In genomic region chr7:116249969-116250553, GRCh38 we compare ENCODE assay signal across 8 cellular contexts. TPM values are rescaled to one million over a fixed set of nuclear protein-coding genes. Genes with fewer than 3 reads are reported as not detected.
DNase-seq lines count a peak whose midpoint lies in the region; ATAC-seq and TF ChIP-seq lines count a peak whose summit lies in the region.

No MANE protein-coding gene starts in this region.

- H3K36me3 Mint-ChIP-seq in activated naive CD8-positive, alpha-beta T cell treated with anti-CD3 and anti-CD28 coated beads, Interleukin-2, amount 10 ng/mL, durations not matched to agents 7 days and 5 days, result peaks cover 40% of the 10 kb centered on the region

- DNase-seq in heart left ventricle, result no peak
- DNase-seq in cardiac septum (ENCODE audit: low spot score), result no peak
- peak; percentile 24 to 32 for DNase-seq in HL-60 (ENCODE audit: low read depth in 1 of 2, low spot score in 1 of 2)
- DNase-seq in activated naive CD8-positive, alpha-beta T cell treated with anti-CD3 and anti-CD28 coated beads, Interleukin-2, amount 10 ng/mL, durations not matched to agents 7 days and 5 days, result no peak
- no peak for DNase-seq in left lung
- DNase-seq in tibial artery, result no peak

- peaks cover 4% of the 10 kb centered on the region for H3K9me3 Mint-ChIP-seq in activated naive CD8-positive, alpha-beta T cell treated with anti-CD3 and anti-CD28 coated beads, Interleukin-2, amount 10 ng/mL, durations not matched to agents 7 days and 5 days

- intact Hi-C loops in heart left ventricle (cut with DNase I) (loop anchor here in 3 of 10 donors (2.0 to 10.0 kb wide), 3 partner anchors 19 to 275 kb away; partner anchors contain the start of gene CAV1 (in 1 of the 3)), cardiac septum (cut with DNase I) (no loop called here), left lung (cut with DNase I) (loop anchor here in 1 of 2 donors (10.0 kb wide), 2 partner anchors 275 to 565 kb away; partner anchors contain the start of gene CAV1), tibial artery (cut with DNase I; ENCODE audit: low total_unique reads) (loop anchor here (5.0 kb wide), 1 partner anchor 562 kb away; no protein-coding TSS in a partner anchor)

- TF ChIP-seq CTCF in heart left ventricle (IDR thresholded peaks at IDR 0.05) (peak; percentile 7 to 46 (median 20)), HL-60 (IDR thresholded peaks at IDR 0.05; ENCODE audit: insufficient read depth, low read length) (peak; percentile 7), left lung (IDR thresholded peaks at IDR 0.05) (peak; percentile 18 to 39), tibial artery (IDR thresholded peaks at IDR 0.05) (peak in 1 of 2 experiments; percentile 18)

- TF ChIP-seq POLR2A in heart left ventricle (IDR thresholded peaks at IDR 0.05), result no peak

- H3K27me3 Mint-ChIP-seq in activated naive CD8-positive, alpha-beta T cell treated with anti-CD3 and anti-CD28 coated beads, Interleukin-2, amount 10 ng/mL, durations not matched to agents 7 days and 5 days, result no peaks in the 10 kb centered on the region

- no peaks in the 10 kb centered on the region for H3K27me3 ChIP-seq in heart left ventricle
- H3K27me3 ChIP-seq in HL-60 (ENCODE audit: insufficient read depth, poor library complexity, severe bottlenecking), result no peaks in the 10 kb centered on the region
- no peaks in the 10 kb centered on the region for H3K27me3 ChIP-seq in left lung
- no peaks in the 10 kb centered on the region for H3K27me3 ChIP-seq in tibial artery

- H3K27ac ChIP-seq in heart left ventricle, result peak overlapping the region in 1 of 12 donors; percentile 32
- no peak overlapping the region for H3K27ac ChIP-seq in HL-60 (replicated peaks)
- no peak overlapping the region for H3K27ac ChIP-seq in left lung
- H3K27ac ChIP-seq in tibial artery, result no peak overlapping the region

- POLR2A ChIA-PET in activated naive CD8-positive, alpha-beta T cell treated with anti-CD3 and anti-CD28 coated beads, Interleukin-2, amount 10 ng/mL, durations not matched to agents 7 days and 5 days (lab: Charles Lee), result no interaction called here

- H3K27ac Mint-ChIP-seq in activated naive CD8-positive, alpha-beta T cell treated with anti-CD3 and anti-CD28 coated beads, Interleukin-2, amount 10 ng/mL, durations not matched to agents 7 days and 5 days, result peak overlapping the region; percentile 66

- H3K4me3 ChIP-seq in heart left ventricle (no peak overlapping the region), HL-60 (replicated peaks; ENCODE audit: insufficient read depth, low read length) (no peak overlapping the region), left lung (no peak overlapping the region), tibial artery (no peak overlapping the region)

- ATAC-seq in heart left ventricle, result peak in 3 of 4 donors; percentile 24 to 51 (median 26)
- no peak for ATAC-seq in activated naive CD8-positive, alpha-beta T cell treated with anti-CD3 and anti-CD28 coated beads, Interleukin-2, amount 10 ng/mL, durations not matched to agents 7 days and 5 days (ENCODE audit: low read depth)
- peak; percentile 66 for ATAC-seq in left lung
- no peak for ATAC-seq in GM21360 (IDR thresholded peaks at IDR 0.05; ENCODE audit: unreplicated experiment)
- ATAC-seq in HG02885 (IDR thresholded peaks at IDR 0.05; ENCODE audit: poor library complexity, unreplicated experiment), result no peak

- H3K9me3 ChIP-seq in heart left ventricle, result peaks cover 0 to 1% (median 0%) of the 10 kb centered on the region in 12 donors
- no peaks in the 10 kb centered on the region for H3K9me3 ChIP-seq in left lung
- no peaks in the 10 kb centered on the region for H3K9me3 ChIP-seq in tibial artery

- 89 to 93% (median 92%) methylated on average over 3 of the region's 3 CpGs for WGBS in heart left ventricle, 4 donors

- peaks cover 0 to 61% (median 30%) of the 10 kb centered on the region in 9 donors for H3K36me3 ChIP-seq in heart left ventricle
- H3K36me3 ChIP-seq in left lung, result peaks cover 0 to 67% of the 10 kb centered on the region in 2 donors
- peaks cover 38 to 51% (median 43%) of the 10 kb centered on the region in 3 donors for H3K36me3 ChIP-seq in tibial artery

- H3K4me1 ChIP-seq in heart left ventricle (peaks cover 0 to 2% (median 0%) of the 10 kb centered on the region in 12 donors), left lung (no peaks in the 10 kb centered on the region), tibial artery (peaks cover 0 to 13% (median 3%) of the 10 kb centered on the region in 4 donors)

- H3K4me3 Mint-ChIP-seq in activated naive CD8-positive, alpha-beta T cell treated with anti-CD3 and anti-CD28 coated beads, Interleukin-2, amount 10 ng/mL, durations not matched to agents 7 days and 5 days, result no peak overlapping the region

- H3K4me1 Mint-ChIP-seq in activated naive CD8-positive, alpha-beta T cell treated with anti-CD3 and anti-CD28 coated beads, Interleukin-2, amount 10 ng/mL, durations not matched to agents 7 days and 5 days, result peaks cover 16% of the 10 kb centered on the region

RNA-seq across cellular contexts. Expression of gene TES, which starts 39.7 kb away (rescaled TPM):
- total RNA-seq in heart left ventricle (10 to 100 TPM; 15.6 to 42.2 (median 22.8) TPM), cardiac septum (15.8 TPM), left lung (100 to 1,000 TPM in 1 of 2 donors, 10 to 100 TPM in 1; 86.9 to 113 TPM)
- polyA plus RNA-seq in heart left ventricle, result 10 to 100 TPM; 10.3 to 66.9 TPM
- 100 to 1,000 TPM; 119 to 121 TPM for total RNA-seq in activated naive CD8-positive, alpha-beta T cell treated with anti-CD3 and anti-CD28 coated beads, Interleukin-2, amount 10 ng/mL, durations not matched to agents 7 days and 5 days

Comparison
In these comparisons a context has a peak if more than half of its experiments do, and no peak if none do; other contexts are left out.
1. ATAC-seq: peak in heart left ventricle (3 of 4) and left lung (single experiment); none in activated naive CD8-positive, alpha-beta T cell treated with anti-CD3 and anti-CD28 coated beads, Interleukin-2, amount 10 ng/mL, durations not matched to agents 7 days and 5 days (single experiment), GM21360 (single experiment) and HG02885 (single experiment).
2. DNase-seq: peak in HL-60 (2 of 2); none in heart left ventricle (0 of 5), cardiac septum (single experiment), activated naive CD8-positive, alpha-beta T cell treated with anti-CD3 and anti-CD28 coated beads, Interleukin-2, amount 10 ng/mL, durations not matched to agents 7 days and 5 days (single experiment), left lung (0 of 2) and tibial artery (0 of 2).